ENCODE assay signal across 16 cellular contexts in the genomic region with DNA sequence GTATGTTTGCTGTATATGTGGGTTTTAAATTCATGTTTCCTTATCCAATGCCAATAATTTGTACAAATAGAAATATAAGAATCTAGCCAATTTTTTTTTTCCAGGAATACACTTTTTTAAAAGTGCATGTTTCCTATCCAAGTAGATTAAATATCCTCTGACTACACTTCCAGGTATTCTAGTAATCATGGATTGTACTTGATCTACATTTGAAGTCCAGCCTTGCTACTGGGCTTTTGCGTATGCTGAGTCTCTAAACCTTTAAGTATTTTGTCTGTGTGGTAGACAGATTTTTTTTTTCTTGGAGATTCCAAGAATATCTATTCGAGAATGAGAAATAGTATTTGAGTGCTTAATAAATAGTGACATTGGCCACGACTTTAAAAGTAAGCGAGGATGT.
DNase-seq lines count a peak whose midpoint lies in the region; ATAC-seq, FAIRE-seq and TF ChIP-seq lines count a peak whose summit lies in the region.
"Had no signal": no experiment of that assay in that cellular context is flagged by ENCODE, and none has a peak within 500 bp of the region (broad histone marks: within the 10 kb centered on the region; RNA-seq: fewer than 3 reads in every experiment).

No MANE protein-coding gene starts in this region.

- no peak for TF ChIP-seq CTCF in heart right ventricle (IDR thresholded peaks at IDR 0.05)
- TF ChIP-seq CTCF in colonic mucosa (IDR thresholded peaks at IDR 0.05), result no peak
- TF ChIP-seq CTCF in nephron (IDR thresholded peaks at IDR 0.05; ENCODE audit: unreplicated experiment in 3 of 3), result no peak
- TF ChIP-seq CTCF in HepG2 (CRISPR knock-in tag; IDR thresholded peaks at IDR 0.05), result no peak
- TF ChIP-seq CTCF in natural killer cell (IDR thresholded peaks at IDR 0.05), result no peak

- H2AFZ ChIP-seq in HepG2 (ENCODE audit: low read length), result no peak overlapping the region

- in situ Hi-C loops in HepG2 (cut with HindIII; ENCODE audit: extremely low pct_ligation_motif_present, low pct_unique_long_range_greater_than_20kb), result no loop called here

- H3K27ac ChIP-seq in heart right ventricle, result peak overlapping the region in 8 of 10 donors; percentile 17 to 69 (median 42)
- H3K27ac ChIP-seq in colonic mucosa, result peak overlapping the region; percentile 20
- no peak overlapping the region for H3K27ac ChIP-seq in HepG2 (ENCODE audit: extremely low read length, insufficient read depth, low read length)

- H3K4me3 Mint-ChIP-seq in nephron, result no peak overlapping the region
- H3K4me3 Mint-ChIP-seq in natural killer cell, result no peak overlapping the region

- H3K27me3 ChIP-seq in heart right ventricle (no peaks in the 10 kb centered on the region), colonic mucosa (no peaks in the 10 kb centered on the region), HepG2 (ENCODE audit: control insufficient read depth in 1 of 2, insufficient read depth in 2 of 2, low read length in 2 of 2) (no peaks in the 10 kb centered on the region)

- no peaks in the 10 kb centered on the region for H4K20me1 ChIP-seq in HepG2 (ENCODE audit: insufficient read depth, low read length)

- H3K36me3 Mint-ChIP-seq in nephron (ENCODE audit: low read depth) (peaks cover 86% of the 10 kb centered on the region), natural killer cell (no peaks in the 10 kb centered on the region)

- no peak for TF ChIP-seq POLR2A in HepG2 (IDR thresholded peaks at IDR 0.05; ENCODE audit: insufficient read depth in 1 of 2, low read depth in 2 of 2, low read length in 2 of 2)

- WGBS in heart right ventricle, 2 donors, result 78 to 82% methylated on average over 4 of the region's 4 CpGs
- WGBS in HepG2 (ENCODE audit: low lambda C conversion rate), result 97% methylated on average over 4 of the region's 4 CpGs

- H3K4me2 ChIP-seq in HepG2 (ENCODE audit: low read depth, low read length), result no peak overlapping the region

- no TSS peak for BruUV-seq in HepG2 (replicated peaks; lab: Mats Ljungman, UMichigan)

- no peak overlapping the region for H3K9ac ChIP-seq in colonic mucosa (ENCODE audit: low read depth in 2 of 2, low read length in 2 of 2)
- no peak overlapping the region for H3K9ac ChIP-seq in HepG2 (ENCODE audit: insufficient read depth, low read depth, low read length)

- H3K27me3 Mint-ChIP-seq in nephron (ENCODE audit: low read depth), result no peaks in the 10 kb centered on the region
- no peaks in the 10 kb centered on the region for H3K27me3 Mint-ChIP-seq in natural killer cell (ENCODE audit: low read depth in 2 of 2)

- H3K36me3 ChIP-seq in heart right ventricle (peaks cover 0 to 100% (median 64%) of the 10 kb centered on the region in 9 donors), colonic mucosa (no peaks in the 10 kb centered on the region), HepG2 (replicated peaks in 1 of 2; ENCODE audit: control insufficient read depth in 1 of 2, insufficient read depth in 2 of 2, low read length in 2 of 2) (peaks cover 22 to 56% of the 10 kb centered on the region in 2 experiments)

- intact Hi-C loops in heart right ventricle (cut with DNase I), result no loop called here
- intact Hi-C loops in left cardiac atrium (cut with DNase I), result no loop called here
- intact Hi-C loops in colonic mucosa (cut with DNase I), result no loop called here
- intact Hi-C loops in HepG2 (cut with micrococcal nuclease; ENCODE audit: unreplicated experiment), result no loop called here
- intact Hi-C loops in natural killer cell (cut with micrococcal nuclease), result no loop called here

- no peak for ATAC-seq in heart right ventricle
- ATAC-seq in left cardiac atrium, result no peak
- no peak for ATAC-seq in HepG2
- no peak for ATAC-seq in natural killer cell
- ATAC-seq: A549; HCT116; stimulated activated naive CD8-positive, alpha-beta T cell treated with anti-CD3 and anti-CD28 coated beads, Interleukin-15, Interleukin-2, amounts not matched to agents 100 U/mL and 50 U/mL, for 24 hours had no signal

- H3K4me1 ChIP-seq in heart right ventricle, result peaks cover 0 to 40% (median 19%) of the 10 kb centered on the region in 9 donors
- no peaks in the 10 kb centered on the region for H3K4me1 ChIP-seq in colonic mucosa
- no peaks in the 10 kb centered on the region for H3K4me1 ChIP-seq in HepG2 (ENCODE audit: insufficient read depth, low read length)

- no peak for TF ChIP-seq EP300 in HepG2 (IDR thresholded peaks at IDR 0.05; ENCODE audit: low read depth in 2 of 2, low read length in 2 of 2)
- no peak for TF ChIP-seq EP300 in HepG2 (CRISPR knock-in tag; IDR thresholded peaks at IDR 0.05; ENCODE audit: borderline replicate concordance)

- TF ChIP-seq RAD21 in HepG2 (CRISPR knock-in tag; IDR thresholded peaks at IDR 0.05), result no peak

- H3K27ac Mint-ChIP-seq in nephron (peak overlapping the region; percentile 49 to 93 (median 90)), natural killer cell (no peak overlapping the region)

- DNase-seq in heart right ventricle (no peak), left cardiac atrium (no peak), colonic mucosa (no peak), HepG2 (ENCODE audit: low spot score) (no peak), NCI-H510A (lab: John Stamatoyannopoulos, UW) (no peak), natural killer cell (no peak), nucleus accumbens (lab: John Stamatoyannopoulos, UW) (no peak)
- DNase-seq: activated CD8-positive, alpha-beta memory T cell treated with anti-CD3 and anti-CD28 coated beads, Interleukin-2, amount 50 U/mL, for 4 hours; DMS 273 treated with DMSO at 0.1 percent for 48 hours; islet precursor cell; NCI-H1930; stimulated activated naive CD8-positive, alpha-beta T cell treated with anti-CD3 and anti-CD28 coated beads, Interleukin-15, Interleukin-2, amounts not matched to agents 100 U/mL and 50 U/mL, for 24 hours had no signal

- H3K4me1 Mint-ChIP-seq in nephron (peaks cover 20% of the 10 kb centered on the region), natural killer cell (peaks cover 0 to 4% of the 10 kb centered on the region in 2 donors)

- POLR2A ChIA-PET in HepG2 (lab: Yijun Ruan, JAX), result no interaction called here

- no peaks in the 10 kb centered on the region for H3K79me2 ChIP-seq in HepG2 (ENCODE audit: insufficient read depth, low read length)

- CTCF ChIA-PET in HepG2 (lab: Yijun Ruan, JAX; ENCODE audit: low intra/inter-chr PET ratio, low total read pairs), result no interaction called here

- H3K9me3 ChIP-seq in heart right ventricle (no peaks in the 10 kb centered on the region), colonic mucosa (no peaks in the 10 kb centered on the region), HepG2 (ENCODE audit: low read length) (no peaks in the 10 kb centered on the region)
- H3K9me3 ChIP-seq: A549 had no signal

- H3K9me3 Mint-ChIP-seq in nephron (no peaks in the 10 kb centered on the region), natural killer cell (no peaks in the 10 kb centered on the region)

- H3K4me3 ChIP-seq in heart right ventricle (peak overlapping the region in 3 of 10 donors; percentile 6 to 18 (median 8)), colonic mucosa (no peak overlapping the region), HepG2 (replicated peaks in 1 of 3; ENCODE audit: insufficient read depth in 1 of 3, low read depth in 2 of 3, low read length in 3 of 3) (no peak overlapping the region)
- H3K4me3 ChIP-seq: A549 had no signal

- FAIRE-seq in HepG2 (lab: Jason Lieb, UNC), result no peak
- FAIRE-seq: A549, GM12892 had no signal

TF ChIP-seq in HepG2, 621 proteins besides CTCF, POLR2A, EP300 and RAD21:
- TF ChIP-seq EZH2 (conservative IDR thresholded peaks at IDR 0.05; ENCODE audit: low read depth, low read length) (no peak), SRSF1 (optimal IDR thresholded peaks at IDR 0.05; ENCODE audit: low read depth, low read length) (no peak), ZNF703 (CRISPR knock-in tag; IDR thresholded peaks at IDR 0.05; ENCODE audit: borderline replicate concordance) (no peak)
- TF ChIP-seq, protein P1, sequence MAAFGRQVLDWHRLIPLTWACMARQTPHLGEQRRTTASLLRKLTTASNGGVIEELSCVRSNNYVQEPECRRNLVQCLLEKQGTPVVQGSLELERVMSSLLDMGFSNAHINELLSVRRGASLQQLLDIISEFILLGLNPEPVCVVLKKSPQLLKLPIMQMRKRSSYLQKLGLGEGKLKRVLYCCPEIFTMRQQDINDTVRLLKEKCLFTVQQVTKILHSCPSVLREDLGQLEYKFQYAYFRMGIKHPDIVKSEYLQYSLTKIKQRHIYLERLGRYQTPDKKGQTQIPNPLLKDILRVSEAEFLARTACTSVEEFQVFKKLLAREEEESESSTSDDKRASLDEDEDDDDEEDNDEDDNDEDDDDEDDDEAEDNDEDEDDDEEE (CRISPR knock-in tag; IDR thresholded peaks at IDR 0.05), result no peak

Comparison
In these comparisons a context has a peak if more than half of its experiments do, and no peak if none do; other contexts are left out.
1. H3K27ac Mint-ChIP-seq: peak in nephron (3 of 3); none in natural killer cell (0 of 2).